Comparison of ENCODE assay signal across 11 cellular contexts in genomic region chr1:232943679-232944252, GRCh38. TPM values are rescaled to one million over a fixed set of nuclear protein-coding genes. Genes with fewer than 3 reads are reported as not detected.
DNase-seq lines count a peak whose midpoint lies in the region; ATAC-seq and TF ChIP-seq lines count a peak whose summit lies in the region.
"Had no signal": no experiment of that assay in that cellular context is flagged by ENCODE, and none has a peak within 500 bp of the region (broad histone marks: within the 10 kb centered on the region; RNA-seq: fewer than 3 reads in every experiment).

No MANE protein-coding gene starts in this region.

- H3K27ac Mint-ChIP-seq in activated naive CD8-positive, alpha-beta T cell treated with anti-CD3 and anti-CD28 coated beads for 36 hours: peak overlapping the region; percentile 94

- H3K9me3 ChIP-seq in thyroid gland: no peaks in the 10 kb centered on the region
- H3K9me3 ChIP-seq: BE2C had no signal

- intact Hi-C loops in thyroid gland (cut with DNase I): no loop called here

- no peak for TF ChIP-seq CTCF in thyroid gland (IDR thresholded peaks at IDR 0.05)

- H3K4me1 Mint-ChIP-seq in activated naive CD8-positive, alpha-beta T cell treated with anti-CD3 and anti-CD28 coated beads for 36 hours: peaks cover 22% of the 10 kb centered on the region

- H3K36me3 Mint-ChIP-seq in activated naive CD8-positive, alpha-beta T cell treated with anti-CD3 and anti-CD28 coated beads for 36 hours: peaks cover 8% of the 10 kb centered on the region

- no peak for TF ChIP-seq POLR2A in thyroid gland (IDR thresholded peaks at IDR 0.05)

- H3K4me3 Mint-ChIP-seq in activated naive CD8-positive, alpha-beta T cell treated with anti-CD3 and anti-CD28 coated beads for 36 hours: no peak overlapping the region

- H3K4me3 ChIP-seq in thyroid gland (replicated peaks in 1 of 3): no peak overlapping the region
- H3K4me3 ChIP-seq: heart right ventricle had no signal

- H3K27me3 ChIP-seq in thyroid gland: no peaks in the 10 kb centered on the region
- H3K27me3 ChIP-seq: BE2C had no signal

- peaks cover 4% of the 10 kb centered on the region for H3K27me3 Mint-ChIP-seq in activated naive CD8-positive, alpha-beta T cell treated with anti-CD3 and anti-CD28 coated beads for 36 hours

- peak; percentile 44 for DNase-seq in stimulated activated CD4-positive, alpha-beta T cell treated with anti-CD3 and anti-CD28 coated beads, Interleukin-15, amount 100 ng/mL, for 24 hours
- no peak for DNase-seq in stimulated activated CD4-positive, alpha-beta T cell treated with anti-CD3 and anti-CD28 coated beads, Interleukin-12 subunit alpha, Interleukin-12 subunit beta, amount 100 ng/mL, for 4 hours
- peak; percentile 54 for DNase-seq in activated naive CD8-positive, alpha-beta T cell treated with anti-CD3 and anti-CD28 coated beads for 36 hours
- DNase-seq in thyroid gland (peak; percentile 12 to 32), dermis blood vessel endothelial cell (no peak), NCI-H526 treated with DMSO at 0.1 percent for 48 hours (lab: John Stamatoyannopoulos, UW) (no peak)
- DNase-seq: BE2C, caudate nucleus, heart right ventricle had no signal

- no peaks in the 10 kb centered on the region for H3K9me3 Mint-ChIP-seq in activated naive CD8-positive, alpha-beta T cell treated with anti-CD3 and anti-CD28 coated beads for 36 hours

- no peaks in the 10 kb centered on the region for H3K36me3 ChIP-seq in thyroid gland
- H3K36me3 ChIP-seq: BE2C, heart right ventricle had no signal

- H3K27ac ChIP-seq in thyroid gland: no peak overlapping the region
- H3K27ac ChIP-seq: heart right ventricle had no signal

- H3K4me1 ChIP-seq in thyroid gland: peaks cover 0 to 6% of the 10 kb centered on the region in 2 donors

- ATAC-seq in HG03066 (IDR thresholded peaks at IDR 0.05; ENCODE audit: low read depth, unreplicated experiment): peak; percentile 67
- ATAC-seq in GM19328 (IDR thresholded peaks at IDR 0.05; ENCODE audit: unreplicated experiment): no peak

- 35 to 47% methylated on average over 9 of the region's 9 CpGs for WGBS in thyroid gland, 2 donors

RNA-seq across cellular contexts. Expression of gene NTPCR, which starts 6.6 kb away (rescaled TPM):
- 10 to 100 TPM; 32.4 to 32.9 TPM for total RNA-seq in activated naive CD8-positive, alpha-beta T cell treated with anti-CD3 and anti-CD28 coated beads for 36 hours
- total RNA-seq in thyroid gland: 10 to 100 TPM; 32.3 to 53.5 (median 43.5) TPM
- 14.8 and 15.3 TPM in 2 replicates for total RNA-seq in dermis blood vessel endothelial cell

Comparison
In these comparisons a context has a peak if more than half of its experiments do, and no peak if none do; other contexts are left out.
1. DNase-seq: peak in stimulated activated CD4-positive, alpha-beta T cell treated with anti-CD3 and anti-CD28 coated beads, Interleukin-15, amount 100 ng/mL, for 24 hours (single experiment), activated naive CD8-positive, alpha-beta T cell treated with anti-CD3 and anti-CD28 coated beads for 36 hours (single experiment) and thyroid gland (2 of 2); none in stimulated activated CD4-positive, alpha-beta T cell treated with anti-CD3 and anti-CD28 coated beads, Interleukin-12 subunit alpha, Interleukin-12 subunit beta, amount 100 ng/mL, for 4 hours (single experiment), dermis blood vessel endothelial cell (single experiment) and NCI-H526 treated with DMSO at 0.1 percent for 48 hours (single experiment).